In genomic region chr5:84242286-84242685, GRCh38 we compare ENCODE assay signal across 18 cellular contexts.
DNase-seq lines count a peak whose midpoint lies in the region; TF ChIP-seq lines count a peak whose summit lies in the region.
"Had no signal": no experiment of that assay in that cellular context is flagged by ENCODE, and none has a peak within 500 bp of the region (broad histone marks: within the 10 kb centered on the region; RNA-seq: fewer than 3 reads in every experiment).

No MANE protein-coding gene starts in this region.

- H3K36me3 Mint-ChIP-seq in activated naive CD4-positive, alpha-beta T cell treated with anti-CD3 and anti-CD28 coated beads, Interleukin-2, amount 50 U/mL, for 24 hours: no peaks in the 10 kb centered on the region
- H3K36me3 Mint-ChIP-seq: CD8-positive, alpha-beta memory T cell had no signal

- H3K4me1 Mint-ChIP-seq in activated naive CD4-positive, alpha-beta T cell treated with anti-CD3 and anti-CD28 coated beads, Interleukin-2, amount 50 U/mL, for 24 hours: no peaks in the 10 kb centered on the region
- H3K4me1 Mint-ChIP-seq: CD8-positive, alpha-beta memory T cell had no signal

- peak overlapping the region; percentile 23 for H3K27ac Mint-ChIP-seq in activated naive CD4-positive, alpha-beta T cell treated with anti-CD3 and anti-CD28 coated beads, Interleukin-2, amount 50 U/mL, for 24 hours
- H3K27ac Mint-ChIP-seq: activated T-helper 2 cell treated with anti-CD3 and anti-CD28 coated beads, Interferon-gamma antibody, Interleukin-2, Interleukin-4, amounts not matched to agents 10 μg/mL and 5 μg/mL and 100 μg/mL, durations not matched to agents 14 hours and 24 hours and 36 hours; CD8-positive, alpha-beta memory T cell had no signal

- no peak for TF ChIP-seq CTCF in ovary (IDR thresholded peaks at IDR 0.05)

- no peaks in the 10 kb centered on the region for H3K36me3 ChIP-seq in ovary
- H3K36me3 ChIP-seq: pancreas had no signal

- peaks cover 2% of the 10 kb centered on the region for H3K4me1 ChIP-seq in ovary (ENCODE audit: insufficient read depth)
- H3K4me1 ChIP-seq: pancreas had no signal

- no peaks in the 10 kb centered on the region for H3K9me3 ChIP-seq in ovary
- H3K9me3 ChIP-seq: pancreas had no signal

- H3K27ac ChIP-seq in ovary: no peak overlapping the region
- H3K27ac ChIP-seq: pancreas, VCaP had no signal

- H3K4me3 Mint-ChIP-seq in activated naive CD4-positive, alpha-beta T cell treated with anti-CD3 and anti-CD28 coated beads, Interleukin-2, amount 50 U/mL, for 24 hours: no peak overlapping the region
- H3K4me3 Mint-ChIP-seq: CD8-positive, alpha-beta memory T cell had no signal

- intact Hi-C loops in ovary (cut with DNase I): no loop called here

- TF ChIP-seq POLR2A in ovary (IDR thresholded peaks at IDR 0.05): no peak

- TF ChIP-seq EP300 in ovary (IDR thresholded peaks at IDR 0.05): no peak

- no peaks in the 10 kb centered on the region for H3K27me3 Mint-ChIP-seq in activated naive CD4-positive, alpha-beta T cell treated with anti-CD3 and anti-CD28 coated beads, Interleukin-2, amount 50 U/mL, for 24 hours
- H3K27me3 Mint-ChIP-seq: CD8-positive, alpha-beta memory T cell had no signal

- DNase-seq in activated naive CD4-positive, alpha-beta T cell treated with anti-CD3 and anti-CD28 coated beads, Interleukin-2, amount 50 U/mL, for 16 hours: no peak
- DNase-seq in astrocyte of the hippocampus (ENCODE audit: low read depth, low spot score) (peak; percentile 78), glomerular visceral epithelial cell (ENCODE audit: extremely low spot score) (peak; percentile 33), NCI-H2227 (lab: John Stamatoyannopoulos, UW; ENCODE audit: unreplicated experiment) (no peak), medulla oblongata (ENCODE audit: extremely low spot score) (no peak), NCI-H1092 treated with DMSO at 0.1 percent for 48 hours (lab: John Stamatoyannopoulos, UW) (no peak), ovary (no peak)
- DNase-seq: 8988T; CD8-positive, alpha-beta memory T cell; central memory CD4-positive, alpha-beta T cell; head of caudate nucleus; kidney; NCI-H2081 treated with DMSO at 0.1 percent for 48 hours; NCI-H774; pancreas had no signal

- no peaks in the 10 kb centered on the region for H3K9me3 Mint-ChIP-seq in activated naive CD4-positive, alpha-beta T cell treated with anti-CD3 and anti-CD28 coated beads, Interleukin-2, amount 50 U/mL, for 24 hours
- H3K9me3 Mint-ChIP-seq: activated T-helper 2 cell treated with anti-CD3 and anti-CD28 coated beads, Interferon-gamma antibody, Interleukin-2, Interleukin-4, amounts not matched to agents 10 μg/mL and 5 μg/mL and 100 μg/mL, durations not matched to agents 14 hours and 24 hours and 36 hours had no signal

- no peak overlapping the region for H3K4me3 ChIP-seq in ovary
- H3K4me3 ChIP-seq: pancreas had no signal

- no peaks in the 10 kb centered on the region for H3K27me3 ChIP-seq in ovary
- H3K27me3 ChIP-seq: pancreas had no signal

- 15 to 20% (median 18%) methylated on average over 3 of the region's 3 CpGs for WGBS in ovary, 3 donors

Comparison
In these comparisons a context has a peak if more than half of its experiments do, and no peak if none do; other contexts are left out.
1. DNase-seq: peak in astrocyte of the hippocampus (single experiment) and glomerular visceral epithelial cell (single experiment); none in activated naive CD4-positive, alpha-beta T cell treated with anti-CD3 and anti-CD28 coated beads, Interleukin-2, amount 50 U/mL, for 16 hours (single experiment), NCI-H2227 (single experiment), medulla oblongata (single experiment), NCI-H1092 treated with DMSO at 0.1 percent for 48 hours (single experiment) and ovary (0 of 5).